ENCODE assay signal across 1 cellular context in genomic region chr17:64632193-64632592, GRCh38.
TF ChIP-seq lines count a peak whose summit lies in the region.

No MANE protein-coding gene starts in this region.

TF ChIP-seq in endothelial cell of umbilical vein, 7 proteins besides CTCF, POLR2A, EP300 and RAD21:
- TF ChIP-seq EZH2 (IDR thresholded peaks at IDR 0.05; ENCODE audit: borderline replicate concordance, low read depth, low read length, severe bottlenecking): no peak
